Comparison of ENCODE assay signal across 24 cellular contexts in the genomic region with DNA sequence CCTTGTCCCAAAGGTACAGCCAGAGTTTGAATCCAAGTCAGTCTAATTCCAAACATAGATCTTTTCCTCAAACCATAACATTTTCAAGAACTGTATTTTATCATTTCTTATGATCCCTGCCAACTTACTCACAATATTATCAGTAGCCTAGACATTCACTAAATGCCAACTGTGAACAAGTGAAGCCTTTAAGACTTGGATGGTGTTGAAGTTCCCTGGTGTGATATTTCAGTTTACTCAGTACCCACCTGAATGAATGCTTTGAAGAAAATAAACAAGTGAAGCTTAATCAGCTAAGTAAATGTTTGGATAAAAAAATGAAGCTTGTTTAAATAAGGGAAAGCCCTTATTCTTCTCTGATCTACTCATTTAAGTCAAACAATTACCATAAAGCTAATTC.
"Had no signal": no experiment of that assay in that cellular context is flagged by ENCODE, and none has a peak within 500 bp of the region (broad histone marks: within the 10 kb centered on the region; RNA-seq: fewer than 3 reads in every experiment).

No MANE protein-coding gene starts in this region.

- ATAC-seq: left ventricle myocardium superior; lower lobe of right lung; natural killer cell; right lobe of liver; stimulated activated naive B cell treated with anti-CD40 and anti-IgM and Interleukin-4, amounts not matched to agents 10 μg/mL and 1 μg/mL and 100 μg/mL, for 72 hours had no signal

- DNase-seq: dermis blood vessel endothelial cell; effector memory CD4-positive, alpha-beta T cell; erythroblast; esophagus squamous epithelium; foreskin melanocyte; hypothalamus; immature natural killer cell; islet precursor cell; kidney glomerular epithelial cell; left colon; left ventricle myocardium superior; lower lobe of right lung; natural killer cell; right lobe of liver; small intestine; stimulated activated CD4-positive, alpha-beta T cell treated with anti-CD3 and anti-CD28 coated beads, Interleukin-15, amount 100 ng/mL, for 24 hours; stimulated activated CD4-positive, alpha-beta T cell treated with anti-CD3 and anti-CD28 coated beads, Interleukin-2, amount 100 ng/mL, for 48 hours; stimulated activated naive B cell treated with anti-CD40 and anti-IgM and Interleukin-4, amounts not matched to agents 10 μg/mL and 1 μg/mL and 100 μg/mL, for 72 hours; upper lobe of left lung had no signal

- H3K9me3 ChIP-seq: esophagus squamous epithelium, lower lobe of right lung, neutrophil, right lobe of liver, thoracic aorta, tibial nerve, upper lobe of left lung had no signal

- H3K36me3 ChIP-seq: esophagus squamous epithelium, lower lobe of right lung, neutrophil, right lobe of liver, thoracic aorta, tibial nerve, upper lobe of left lung had no signal

- H3K27ac ChIP-seq: coronary artery, esophagus squamous epithelium, lower lobe of right lung, neutrophil, parathyroid adenoma, right lobe of liver, thoracic aorta, tibial nerve, upper lobe of left lung had no signal

- H3K4me3 ChIP-seq: coronary artery, esophagus squamous epithelium, lower lobe of right lung, right lobe of liver, thoracic aorta, tibial nerve, upper lobe of left lung had no signal

- H3K27me3 ChIP-seq: esophagus squamous epithelium, neutrophil, right lobe of liver, tibial nerve, upper lobe of left lung had no signal

- H3K4me1 ChIP-seq: esophagus squamous epithelium, lower lobe of right lung, parathyroid adenoma, right lobe of liver, tibial nerve, upper lobe of left lung had no signal
